34 cellular contexts compared by ENCODE assay signal in genomic region chr5:87717761-87718160, GRCh38.
"Had no signal": no experiment of that assay in that cellular context is flagged by ENCODE, and none has a peak within 500 bp of the region (broad histone marks: within the 10 kb centered on the region; RNA-seq: fewer than 3 reads in every experiment).

No MANE protein-coding gene starts in this region.

- DNase-seq: activated B cell treated with CpG ODN at 0.5 μM for 24 hours; activated CD4-positive, alpha-beta memory T cell treated with anti-CD3 and anti-CD28 coated beads for 36 hours; activated CD4-positive, alpha-beta T cell treated with anti-CD3 and anti-CD28 coated beads for 4 hours; activated CD4-positive, alpha-beta T cell treated with anti-CD3 and anti-CD28 coated beads, Interleukin-2, amount 10 ng/mL, durations not matched to agents 24 days and 14 days; activated CD4-positive, alpha-beta T cell treated with anti-CD3 and anti-CD28 coated beads, Interleukin-2, amount 50 U/mL, for 1 hour; activated CD4-positive, alpha-beta T cell treated with anti-CD3 and anti-CD28 coated beads, Interleukin-2, amount 50 U/mL, for 4 hours; activated CD4-positive, CD25-positive, alpha-beta regulatory T cell treated with anti-CD3 and anti-CD28 coated beads, Interleukin-2, amount 50 U/mL, for 72 hours; activated CD8-positive, alpha-beta memory T cell treated with anti-CD3 and anti-CD28 coated beads, Interleukin-2, amount 50 U/mL, for 4 hours; activated CD8-positive, alpha-beta T cell treated with anti-CD3 and anti-CD28 coated beads for 36 hours; activated effector memory CD4-positive, alpha-beta T cell treated with anti-CD3 and anti-CD28 coated beads, Interleukin-2, amount 50 U/mL, for 16 hours; activated gamma-delta T cell treated with Interleukin-2 at 50 U/mL for 16 hours; activated naive CD4-positive, alpha-beta T cell; activated naive CD4-positive, alpha-beta T cell treated with anti-CD3 and anti-CD28 coated beads for 36 hours; activated naive CD4-positive, alpha-beta T cell treated with anti-CD3 and anti-CD28 coated beads, Interleukin-2, amount 50 U/mL, for 16 hours; activated naive CD8-positive, alpha-beta T cell treated with anti-CD3 and anti-CD28 coated beads for 36 hours; activated T-cell treated with anti-CD3 and anti-CD28 coated beads for 4 hours; activated T-cell treated with anti-CD3 and anti-CD28 coated beads, Interleukin-2, amount 50 U/mL, for 1 hour; activated T-cell treated with anti-CD3 and anti-CD28 coated beads, Interleukin-2, amount 50 U/mL, for 4 hours; activated T-cell treated with anti-CD3 and anti-CD28 coated beads, Interleukin-2, amount 50 U/mL, for 72 hours; adrenal gland; amniotic stem cell; aorta; body of pancreas; brain microvascular endothelial cell; central memory CD4-positive, alpha-beta T cell; T-helper 1 cell; T-helper 2 cell; T-helper 9 cell had no signal

- H3K4me3 ChIP-seq: adrenal gland, body of pancreas, breast epithelium had no signal

- FAIRE-seq: astrocyte, TTC549 had no signal

- H3K4me1 ChIP-seq: adrenal gland, body of pancreas, breast epithelium had no signal

- ATAC-seq: activated CD8-positive, alpha-beta T cell treated with anti-CD3 and anti-CD28 coated beads for 36 hours; activated naive CD4-positive, alpha-beta T cell treated with anti-CD3 and anti-CD28 coated beads, Interleukin-2, amount 50 U/mL, for 72 hours; activated T-cell treated with anti-CD3 and anti-CD28 coated beads, Interleukin-2, amount 50 U/mL, for 4 hours; activated T-cell treated with anti-CD3 and anti-CD28 coated beads, Interleukin-2, amount 50 U/mL, for 72 hours; activated T-helper 17 cell treated with anti-CD3 and anti-CD28 coated beads, Interleukin-2, amount 50 U/mL, for 72 hours; body of pancreas had no signal

- H3K27ac ChIP-seq: adrenal gland, body of pancreas, brain microvascular endothelial cell, breast epithelium, VCaP had no signal

- H3K36me3 ChIP-seq: adrenal gland, brain microvascular endothelial cell, breast epithelium had no signal

- H3K9me3 ChIP-seq: adrenal gland, body of pancreas had no signal

- H3K27me3 ChIP-seq: adrenal gland, body of pancreas, brain microvascular endothelial cell, breast epithelium had no signal
